In genomic region chr3:43465109-43465508, GRCh38 we compare ENCODE assay signal across 16 cellular contexts.
DNase-seq lines count a peak whose midpoint lies in the region; ATAC-seq, FAIRE-seq and TF ChIP-seq lines count a peak whose summit lies in the region.
"Had no signal": no experiment of that assay in that cellular context is flagged by ENCODE, and none has a peak within 500 bp of the region (broad histone marks: within the 10 kb centered on the region; RNA-seq: fewer than 3 reads in every experiment).

No MANE protein-coding gene starts in this region.

- H3K4me2 ChIP-seq in A549: peak overlapping the region; percentile 12; the same call in 2 of the 3 replicates

- intact Hi-C loops in Panc1 (cut with micrococcal nuclease; ENCODE audit: unreplicated experiment): no loop called here

- TF ChIP-seq EP300 in A549 (IDR thresholded peaks at IDR 0.05): no peak

- H3K9me3 ChIP-seq in A549 (no peaks in the 10 kb centered on the region), Panc1 (ENCODE audit: control insufficient read depth, insufficient read depth, low read depth, low read length) (no peaks in the 10 kb centered on the region)
- H3K9me3 ChIP-seq: SJSA1 had no signal

- H3K4me3 ChIP-seq in A549 (no peak overlapping the region), Panc1 (ENCODE audit: low read depth in 2 of 2, low read length in 2 of 2) (no peak overlapping the region)
- H3K4me3 ChIP-seq: GM23248, SJSA1 had no signal

- no peak for TF ChIP-seq RAD21 in A549 (conservative IDR thresholded peaks at IDR 0.05 in 1 of 2, IDR thresholded peaks at IDR 0.05 in 1 of 2)

- no TSS peak for BruUV-seq in Panc1 (replicated peaks; lab: Mats Ljungman, UMichigan)

- H3K36me3 ChIP-seq in Panc1 (ENCODE audit: control insufficient read depth, insufficient read depth, low read length): no peaks in the 10 kb centered on the region
- H3K36me3 ChIP-seq: SJSA1 had no signal

- H3K4me1 ChIP-seq in A549 (peaks cover 9% of the 10 kb centered on the region; the same call in 2 of the 3 replicates), Panc1 (ENCODE audit: control insufficient read depth, insufficient read depth, low read length) (no peaks in the 10 kb centered on the region)
- H3K4me1 ChIP-seq: SJSA1 had no signal

- in situ Hi-C loops in Panc1 (cut with HindIII; ENCODE audit: low pct_unique_long_range_greater_than_20kb, low sequenced_read_pairs): no loop called here

- TF ChIP-seq POLR2A in A549 (IDR thresholded peaks at IDR 0.05; ENCODE audit: low read length) (no peak), GM18505 (IDR thresholded peaks at IDR 0.05; ENCODE audit: borderline replicate concordance, extremely low read depth, insufficient read depth, insufficient read length) (no peak)

- CTCF ChIA-PET in A549 (lab: Yijun Ruan, JAX): no interaction called here
- CTCF ChIA-PET in Panc1 (lab: Charles Lee): no interaction called here

- DNase-seq in A549 (ENCODE audit: low read depth in 1 of 2, low spot score in 1 of 2) (peak in 1 of 2 experiments; percentile 14), LHCN-M2 (ENCODE audit: low read depth) (peak; percentile 10), Panc1 (ENCODE audit: low read depth, low spot score) (peak; percentile 15), HuH-7.5 (ENCODE audit: low spot score) (no peak)
- no peak for DNase-seq in effector CD4-positive, alpha-beta T cell
- DNase-seq: C1 segment of cervical spinal cord, DMS 273 treated with DMSO at 0.1 percent for 48 hours, GM23248, HCEC 1CT, NCI-H1417 treated with DMSO at 0.1 percent for 48 hours, NCI-H1930, NCI-H510A treated with DMSO at 0.1 percent for 48 hours had no signal

- FAIRE-seq in A549 (lab: Jason Lieb, UNC) (no peak), islet of Langerhans (lab: Jason Lieb, UNC) (peak; percentile 95)

- POLR2A ChIA-PET in A549 (lab: Yijun Ruan, JAX): no interaction called here
- POLR2A ChIA-PET in Panc1 (lab: Charles Lee): no interaction called here

- no peak overlapping the region for H3K27ac ChIP-seq in A549
- H3K27ac ChIP-seq in Panc1 (ENCODE audit: low read length): no peak overlapping the region
- H3K27ac ChIP-seq: GM23248, SJSA1 had no signal

- TF ChIP-seq CTCF in A549 (IDR thresholded peaks at IDR 0.05): no peak
- TF ChIP-seq CTCF in Panc1 (IDR thresholded peaks at IDR 0.05): no peak

- no peaks in the 10 kb centered on the region for H3K27me3 ChIP-seq in Panc1 (ENCODE audit: control insufficient read depth, insufficient read depth, low read length)
- H3K27me3 ChIP-seq: SJSA1 had no signal

- ATAC-seq in A549: no peak
- no peak for ATAC-seq in Panc1
- no peak for ATAC-seq in GM18505 (IDR thresholded peaks at IDR 0.05; ENCODE audit: unreplicated experiment)
- ATAC-seq in GM21786 (IDR thresholded peaks at IDR 0.05; ENCODE audit: unreplicated experiment): no peak

TF ChIP-seq in A549, 52 proteins besides CTCF, POLR2A, EP300 and RAD21:
- no peak for TF ChIP-seq MAFK (IDR thresholded peaks at IDR 0.05; ENCODE audit: partially characterized antibody)
- no peak for TF ChIP-seq ELK1 (IDR thresholded peaks at IDR 0.05; ENCODE audit: low read depth, low read length)
- TF ChIP-seq ZC3H11A (IDR thresholded peaks at IDR 0.05): no peak
- TF ChIP-seq CHD2 (IDR thresholded peaks at IDR 0.05; ENCODE audit: low read length, partially characterized antibody): no peak
- no peak for TF ChIP-seq JUNB (IDR thresholded peaks at IDR 0.05)
- TF ChIP-seq USF2 (IDR thresholded peaks at IDR 0.05): no peak
- no peak for TF ChIP-seq SREBF2 (IDR thresholded peaks at IDR 0.05)
- no peak for TF ChIP-seq ZFP36 (IDR thresholded peaks at IDR 0.05; ENCODE audit: borderline replicate concordance, partially characterized antibody)
- TF ChIP-seq RNF2 (IDR thresholded peaks at IDR 0.05; ENCODE audit: borderline replicate concordance, low read depth): no peak
- no peak for TF ChIP-seq RFX5 (IDR thresholded peaks at IDR 0.05)
- no peak for TF ChIP-seq FOXS1 (CRISPR knock-in tag; IDR thresholded peaks at IDR 0.05)
- no peak for TF ChIP-seq RARB (CRISPR knock-in tag; IDR thresholded peaks at IDR 0.05)
- TF ChIP-seq BHLHE40 (IDR thresholded peaks at IDR 0.05; ENCODE audit: low read depth, low read length): no peak
- TF ChIP-seq MAZ (IDR thresholded peaks at IDR 0.05; ENCODE audit: borderline replicate concordance, low read depth, low read length): no peak
TF ChIP-seq in A549: peak in this region for 0.

Comparison
In these comparisons a context has a peak if more than half of its experiments do, and no peak if none do; other contexts are left out.
1. DNase-seq: peak in LHCN-M2 (single experiment) and Panc1 (single experiment); none in HuH-7.5 (single experiment) and effector CD4-positive, alpha-beta T cell (single experiment).